ENCODE assay signal across 12 cellular contexts in genomic region chr14:42428996-42429395, GRCh38.
DNase-seq lines count a peak whose midpoint lies in the region; ATAC-seq and TF ChIP-seq lines count a peak whose summit lies in the region.
"Had no signal": no experiment of that assay in that cellular context is flagged by ENCODE, and none has a peak within 500 bp of the region (broad histone marks: within the 10 kb centered on the region; RNA-seq: fewer than 3 reads in every experiment).

No MANE protein-coding gene starts in this region.

- H2AFZ ChIP-seq in OCI-LY7 (ENCODE audit: low read length) = peak overlapping the region; percentile 84

- no peaks in the 10 kb centered on the region for H3K4me1 Mint-ChIP-seq in endodermal cell
- H3K4me1 Mint-ChIP-seq: activated CD4-positive, alpha-beta T cell treated with anti-CD3 and anti-CD28 coated beads, Interleukin-2, amount 10 ng/mL, durations not matched to agents 7 days and 5 days; CD14-positive monocyte; natural killer cell had no signal

- TF ChIP-seq CTCF in GM12864 (IDR thresholded peaks at IDR 0.05; ENCODE audit: low read depth, low read length, missing control alignments) (no peak), OCI-LY7 (conservative IDR thresholded peaks at IDR 0.05; ENCODE audit: low read length) (no peak), endodermal cell (conservative IDR thresholded peaks at IDR 0.05) (no peak)

- DNase-seq in GM12864 (ENCODE audit: low read depth) = peak; percentile 34
- DNase-seq in OCI-LY7 (ENCODE audit: low spot score) = peak; percentile 75
- no peak for DNase-seq in iPS-NIHi11 (ENCODE audit: low spot score)
- no peak for DNase-seq in AG08396 (ENCODE audit: low spot score)
- no peak for DNase-seq in left cardiac atrium
- DNase-seq in endodermal cell = no peak
- DNase-seq: activated CD4-positive, alpha-beta T cell treated with anti-CD3 and anti-CD28 coated beads, Interleukin-2, amount 10 ng/mL, durations not matched to agents 7 days and 5 days; natural killer cell; RPMI8226 had no signal

- 69 to 80% methylated on average over 1 of the region's 1 CpG for WGBS in endodermal cell (ENCODE audit: insufficient coverage in 1 of 2, insufficient read length in 1 of 2), 2 experiments

- H3K4me1 ChIP-seq in OCI-LY7 (ENCODE audit: insufficient read depth, low read length, poor library complexity, severe bottlenecking) (peaks cover 22% of the 10 kb centered on the region), endodermal cell (ENCODE audit: control insufficient read depth, insufficient read depth, low read length) (no peaks in the 10 kb centered on the region)

- H3K4me3 Mint-ChIP-seq in endodermal cell = no peak overlapping the region
- H3K4me3 Mint-ChIP-seq: activated CD4-positive, alpha-beta T cell treated with anti-CD3 and anti-CD28 coated beads, Interleukin-2, amount 10 ng/mL, durations not matched to agents 7 days and 5 days; CD14-positive monocyte; natural killer cell had no signal

- ATAC-seq in GM19438 (IDR thresholded peaks at IDR 0.05; ENCODE audit: low read depth, unreplicated experiment) = peak; percentile 94
- peak; percentile 97 for ATAC-seq in HG02973 (IDR thresholded peaks at IDR 0.05; ENCODE audit: unreplicated experiment)
- ATAC-seq in left cardiac atrium = no peak
- ATAC-seq: natural killer cell had no signal

- H3K4me2 ChIP-seq in OCI-LY7 (ENCODE audit: low read length) = peak overlapping the region; percentile 50

- no peaks in the 10 kb centered on the region for H3K36me3 ChIP-seq in OCI-LY7 (ENCODE audit: insufficient read depth, low read length)
- no peaks in the 10 kb centered on the region for H3K36me3 ChIP-seq in endodermal cell (ENCODE audit: control insufficient read depth, insufficient read depth, low read length)

- peaks cover 3% of the 10 kb centered on the region for H3K36me3 Mint-ChIP-seq in endodermal cell (ENCODE audit: low read depth)
- H3K36me3 Mint-ChIP-seq: CD14-positive monocyte had no signal

- intact Hi-C loops in OCI-LY7 (cut with micrococcal nuclease; ENCODE audit: unreplicated experiment) (no loop called here), left cardiac atrium (cut with DNase I) (no loop called here)

- no peaks in the 10 kb centered on the region for H3K9me2 ChIP-seq in OCI-LY7 (ENCODE audit: insufficient read depth, low read length)

- H3K27ac ChIP-seq in OCI-LY7 (ENCODE audit: low read depth, low read length, poor library complexity, severe bottlenecking) (peak overlapping the region; percentile 74), endodermal cell (ENCODE audit: low read depth, low read length) (no peak overlapping the region)

- BruUV-seq in OCI-LY7 (replicated peaks; lab: Mats Ljungman, UMichigan) = no TSS peak

- H3K27me3 Mint-ChIP-seq in endodermal cell (ENCODE audit: insufficient read depth) = no peaks in the 10 kb centered on the region
- H3K27me3 Mint-ChIP-seq: activated CD4-positive, alpha-beta T cell treated with anti-CD3 and anti-CD28 coated beads, Interleukin-2, amount 10 ng/mL, durations not matched to agents 7 days and 5 days had no signal

- CTCF ChIA-PET in OCI-LY7 (lab: Charles Lee; ENCODE audit: unreplicated experiment) = no interaction called here

- H3K9me3 ChIP-seq in OCI-LY7 (ENCODE audit: low read length) (peaks cover 13% of the 10 kb centered on the region; the same call in 1 of the 2 replicates), endodermal cell (ENCODE audit: control insufficient read depth, low read length) (peaks cover 9% of the 10 kb centered on the region)

- POLR2A ChIA-PET in OCI-LY7 (lab: Charles Lee) = interaction anchor here (0.8 to 2.5 kb wide), 2 partner anchors 8 to 14 kb away, joined by 4 to 11 read pairs; no protein-coding TSS in a partner anchor

- no peaks in the 10 kb centered on the region for H3K27me3 ChIP-seq in endodermal cell (ENCODE audit: control insufficient read depth, insufficient read depth, low read length, poor library complexity, severe bottlenecking)

- no peak overlapping the region for H3K27ac Mint-ChIP-seq in endodermal cell
- H3K27ac Mint-ChIP-seq: activated CD4-positive, alpha-beta T cell treated with anti-CD3 and anti-CD28 coated beads, Interleukin-2, amount 10 ng/mL, durations not matched to agents 7 days and 5 days; CD14-positive monocyte; natural killer cell had no signal

- no peak overlapping the region for H3K9ac ChIP-seq in endodermal cell (ENCODE audit: extremely low read depth, low read length, poor library complexity, severe bottlenecking)

- H3K79me2 ChIP-seq in OCI-LY7 (ENCODE audit: insufficient read depth, low read depth, low read length) = no peaks in the 10 kb centered on the region

- H3K4me3 ChIP-seq in GM12864 (ENCODE audit: low read depth, low read length) = no peak overlapping the region
- H3K4me3 ChIP-seq in OCI-LY7 (ENCODE audit: low read depth, low read length, poor library complexity, severe bottlenecking) = peak overlapping the region; percentile 12
- H3K4me3 ChIP-seq in endodermal cell (ENCODE audit: low read length) = no peak overlapping the region

- H4K20me1 ChIP-seq in OCI-LY7 (ENCODE audit: insufficient read depth, low read length) = no peaks in the 10 kb centered on the region

- H3K9me3 Mint-ChIP-seq in endodermal cell = peaks cover 14% of the 10 kb centered on the region

Comparison
In these comparisons a context has a peak if more than half of its experiments do, and no peak if none do; other contexts are left out.
1. DNase-seq: peak in GM12864 (single experiment) and OCI-LY7 (single experiment); none in iPS-NIHi11 (single experiment), AG08396 (single experiment), left cardiac atrium (single experiment) and endodermal cell (single experiment).
2. ATAC-seq: peak in GM19438 (single experiment) and HG02973 (single experiment); none in left cardiac atrium (0 of 2).